In genomic region chr14:86935241-86935640, GRCh38 we compare ENCODE assay signal across 28 cellular contexts.
DNase-seq lines count a peak whose midpoint lies in the region; ATAC-seq and TF ChIP-seq lines count a peak whose summit lies in the region.
"Had no signal": no experiment of that assay in that cellular context is flagged by ENCODE, and none has a peak within 500 bp of the region (broad histone marks: within the 10 kb centered on the region; RNA-seq: fewer than 3 reads in every experiment).

No MANE protein-coding gene starts in this region.

- H3K4me1 ChIP-seq in Karpas-422 (ENCODE audit: low read length) (peaks cover 5% of the 10 kb centered on the region; the same call in 1 of the 2 replicates), mammary epithelial cell (ENCODE audit: insufficient read depth, low read length) (peaks cover 35% of the 10 kb centered on the region)
- no peaks in the 10 kb centered on the region for H3K4me1 ChIP-seq in effector memory CD4-positive, alpha-beta T cell (ENCODE audit: control insufficient read depth, insufficient read depth, low read length, poor library complexity, severe bottlenecking)
- H3K4me1 ChIP-seq: heart right ventricle, left lung, right atrium auricular region, spleen, suprapubic skin had no signal

- intact Hi-C loops in mammary epithelial cell (cut with micrococcal nuclease), result no loop called here

- H3K4me2 ChIP-seq in Karpas-422 (ENCODE audit: low read depth, low read length, poor library complexity, severe bottlenecking), result peak overlapping the region; percentile 7
- H3K4me2 ChIP-seq in mammary epithelial cell (ENCODE audit: insufficient read depth, low read depth, low read length), result peak overlapping the region; percentile 82

- no peaks in the 10 kb centered on the region for H3K36me3 ChIP-seq in Karpas-422 (ENCODE audit: insufficient read depth, low read length)
- H3K36me3 ChIP-seq in mammary epithelial cell (ENCODE audit: insufficient read depth, low read length), result no peaks in the 10 kb centered on the region
- no peaks in the 10 kb centered on the region for H3K36me3 ChIP-seq in effector memory CD4-positive, alpha-beta T cell (ENCODE audit: control insufficient read depth, insufficient read depth, low read length)
- H3K36me3 ChIP-seq: heart right ventricle, left lung, right atrium auricular region, spleen, suprapubic skin had no signal

- H3K27ac Mint-ChIP-seq in mesothelial cell of epicardium, result peak overlapping the region; percentile 64
- H3K27ac Mint-ChIP-seq in endothelial cell (ENCODE audit: unreplicated experiment), result no peak overlapping the region
- H3K27ac Mint-ChIP-seq: activated B cell treated with CpG ODN at 0.5 μM for 24 hours; naive thymus-derived CD8-positive, alpha-beta T cell; stimulated activated memory B cell treated with anti-CD40 and anti-IgM and Interleukin-4, amounts not matched to agents 10 μg/mL and 1 μg/mL and 100 μg/mL, for 72 hours had no signal

- dilution Hi-C loops in mammary epithelial cell (cut with HindIII; ENCODE audit: low sequenced_read_pairs), result no loop called here

- CTCF ChIA-PET in mammary epithelial cell (lab: Charles Lee; ENCODE audit: low non-redundant PET), result no interaction called here

- H3K9me2 ChIP-seq in Karpas-422 (replicated peaks; ENCODE audit: insufficient read depth, low read length), result 0 out of 2 replicates have a peak, but pooled peaks cover 4% of the 10 kb centered on the region

- H3K4me1 Mint-ChIP-seq in mesothelial cell of epicardium (peaks cover 9% of the 10 kb centered on the region), endothelial cell (ENCODE audit: unreplicated experiment) (no peaks in the 10 kb centered on the region)
- H3K4me1 Mint-ChIP-seq: activated B cell treated with CpG ODN at 0.5 μM for 24 hours; naive thymus-derived CD8-positive, alpha-beta T cell; stimulated activated memory B cell treated with anti-CD40 and anti-IgM and Interleukin-4, amounts not matched to agents 10 μg/mL and 1 μg/mL and 100 μg/mL, for 72 hours had no signal

- in situ Hi-C loops in mammary epithelial cell (cut with MboI; ENCODE audit: low sequenced_read_pairs in 2 of 2) (no loop called here), ACHN (cut with HindIII; ENCODE audit: low pct_ligation_motif_present, low pct_unique_long_range_greater_than_20kb, low sequenced_read_pairs) (no loop called here)

- peak; percentile 7 for DNase-seq in AG08396 (ENCODE audit: low spot score)
- DNase-seq in Karpas-422, result no peak
- peak; percentile 85 for DNase-seq in mammary epithelial cell
- no peak for DNase-seq in mesothelial cell of epicardium (ENCODE audit: low spot score in 2 of 2, unreplicated experiment in 2 of 2)
- DNase-seq in effector memory CD4-positive, alpha-beta T cell, result no peak
- DNase-seq in stimulated activated naive CD8-positive, alpha-beta T cell treated with anti-CD3 and anti-CD28 coated beads, Interleukin-15, Interleukin-2, amounts not matched to agents 100 U/mL and 50 U/mL, for 24 hours, result no peak
- DNase-seq in endothelial cell (ENCODE audit: low spot score), result no peak
- no peak for DNase-seq in ACHN
- DNase-seq: activated B cell treated with CpG ODN at 0.5 μM for 24 hours; activated CD4-positive, alpha-beta T cell treated with anti-CD3 and anti-CD28 coated beads, Interleukin-2, amount 50 U/mL, for 48 hours; activated CD8-positive, alpha-beta memory T cell treated with anti-CD3 and anti-CD28 coated beads, Interleukin-2, amount 50 U/mL, for 4 hours; activated naive CD4-positive, alpha-beta T cell treated with anti-CD3 and anti-CD28 coated beads, Interleukin-2, amount 50 U/mL, for 16 hours; amygdala; central memory CD4-positive, alpha-beta T cell; dermis blood vessel endothelial cell; DMS 273 treated with DMSO at 0.1 percent for 48 hours; heart right ventricle; left lung; naive thymus-derived CD8-positive, alpha-beta T cell; NCI-H187; NCI-H526; spleen; stimulated activated CD4-positive, alpha-beta T cell treated with anti-CD3 and anti-CD28 coated beads, Interleukin-4, amount 100 ng/mL, for 1 hour; T-helper 9 cell had no signal

- H3K79me2 ChIP-seq in Karpas-422 (ENCODE audit: low read length), result no peaks in the 10 kb centered on the region
- no peaks in the 10 kb centered on the region for H3K79me2 ChIP-seq in mammary epithelial cell (ENCODE audit: insufficient read depth, low read length)

- no peaks in the 10 kb centered on the region for H3K9me3 Mint-ChIP-seq in mesothelial cell of epicardium
- no peaks in the 10 kb centered on the region for H3K9me3 Mint-ChIP-seq in endothelial cell (ENCODE audit: unreplicated experiment)

- H3K36me3 Mint-ChIP-seq in mesothelial cell of epicardium (no peaks in the 10 kb centered on the region), endothelial cell (ENCODE audit: low read depth, unreplicated experiment) (no peaks in the 10 kb centered on the region)
- H3K36me3 Mint-ChIP-seq: naive thymus-derived CD8-positive, alpha-beta T cell; stimulated activated memory B cell treated with anti-CD40 and anti-IgM and Interleukin-4, amounts not matched to agents 10 μg/mL and 1 μg/mL and 100 μg/mL, for 72 hours had no signal

- H3K9ac ChIP-seq in Karpas-422 (ENCODE audit: low read length), result no peak overlapping the region
- no peak overlapping the region for H3K9ac ChIP-seq in mammary epithelial cell (ENCODE audit: insufficient read depth, low read length)

- H3K4me3 ChIP-seq in Karpas-422 (ENCODE audit: low read length) (no peak overlapping the region), mammary epithelial cell (replicated peaks in 1 of 3; ENCODE audit: insufficient read depth in 1 of 3, low read depth in 2 of 3, low read length in 3 of 3) (no peak overlapping the region)
- H3K4me3 ChIP-seq in effector memory CD4-positive, alpha-beta T cell (ENCODE audit: insufficient read depth, low read depth, low read length, poor library complexity, severe bottlenecking), result no peak overlapping the region
- H3K4me3 ChIP-seq: heart right ventricle, left lung, right atrium auricular region, spleen, suprapubic skin had no signal

- TF ChIP-seq CTCF in mammary epithelial cell (conservative IDR thresholded peaks at IDR 0.05 in 1 of 2, IDR thresholded peaks at IDR 0.05 in 1 of 2; ENCODE audit: extremely low read depth in 1 of 2, insufficient read depth in 1 of 2, low read depth in 1 of 2, low read length in 2 of 2), result no peak
- TF ChIP-seq CTCF in mesothelial cell of epicardium (IDR thresholded peaks at IDR 0.05; ENCODE audit: unreplicated experiment), result no peak
- no peak for TF ChIP-seq CTCF in endothelial cell (IDR thresholded peaks at IDR 0.05; ENCODE audit: unreplicated experiment)

- no peaks in the 10 kb centered on the region for H3K9me3 ChIP-seq in Karpas-422 (ENCODE audit: low read length)
- no peaks in the 10 kb centered on the region for H3K9me3 ChIP-seq in mammary epithelial cell (replicated peaks; ENCODE audit: insufficient read depth, low read length)
- H3K9me3 ChIP-seq in effector memory CD4-positive, alpha-beta T cell (ENCODE audit: control insufficient read depth, low read length), result no peaks in the 10 kb centered on the region
- H3K9me3 ChIP-seq: heart right ventricle, left lung, right atrium auricular region, spleen, suprapubic skin had no signal

- H3K27me3 ChIP-seq in Karpas-422 (ENCODE audit: low read length), result no peaks in the 10 kb centered on the region
- H3K27me3 ChIP-seq in mammary epithelial cell (ENCODE audit: insufficient read depth, low read length), result no peaks in the 10 kb centered on the region
- H3K27me3 ChIP-seq in effector memory CD4-positive, alpha-beta T cell (replicated peaks; ENCODE audit: control insufficient read depth, insufficient read depth, low read length, poor library complexity, severe bottlenecking), result no peaks in the 10 kb centered on the region
- H3K27me3 ChIP-seq: heart right ventricle, left lung, right atrium auricular region, spleen, suprapubic skin had no signal

- H3K27ac ChIP-seq in Karpas-422 (ENCODE audit: low read length) (no peak overlapping the region), mammary epithelial cell (ENCODE audit: insufficient read depth, low read depth, low read length) (peak overlapping the region; percentile 39)
- no peak overlapping the region for H3K27ac ChIP-seq in effector memory CD4-positive, alpha-beta T cell (ENCODE audit: insufficient read depth, low read length, poor library complexity, severe bottlenecking)
- H3K27ac ChIP-seq: epithelial cell of prostate, heart right ventricle, left lung, right atrium auricular region, spleen, suprapubic skin had no signal

- WGBS in mammary epithelial cell (ENCODE audit: low coverage, missing lambda C conversion rate), result 3% methylated on average over 4 of the region's 4 CpGs

- H2AFZ ChIP-seq in Karpas-422 (ENCODE audit: low read length), result peak overlapping the region; percentile 51; the same call in 1 of the 2 replicates
- H2AFZ ChIP-seq in mammary epithelial cell (ENCODE audit: low read depth, low read length), result peak overlapping the region; percentile 43

- H3K27me3 Mint-ChIP-seq in mesothelial cell of epicardium (ENCODE audit: low read depth) (no peaks in the 10 kb centered on the region), endothelial cell (ENCODE audit: unreplicated experiment) (no peaks in the 10 kb centered on the region)
- H3K27me3 Mint-ChIP-seq: activated B cell treated with CpG ODN at 0.5 μM for 24 hours; stimulated activated memory B cell treated with anti-CD40 and anti-IgM and Interleukin-4, amounts not matched to agents 10 μg/mL and 1 μg/mL and 100 μg/mL, for 72 hours had no signal

- H4K20me1 ChIP-seq in Karpas-422 (ENCODE audit: insufficient read depth, low read depth, low read length), result no peaks in the 10 kb centered on the region
- H4K20me1 ChIP-seq in mammary epithelial cell (ENCODE audit: insufficient read depth, low read length), result no peaks in the 10 kb centered on the region

- no peak for ATAC-seq in stimulated activated naive CD8-positive, alpha-beta T cell treated with anti-CD3 and anti-CD28 coated beads, Interleukin-15, Interleukin-2, amounts not matched to agents 100 U/mL and 50 U/mL, for 24 hours
- ATAC-seq: heart right ventricle; left lung; naive thymus-derived CD8-positive, alpha-beta T cell; stimulated activated memory B cell treated with anti-CD40 and anti-IgM and Interleukin-4, amounts not matched to agents 10 μg/mL and 1 μg/mL and 100 μg/mL, for 72 hours had no signal

- H3K4me3 Mint-ChIP-seq in mesothelial cell of epicardium (no peak overlapping the region), endothelial cell (ENCODE audit: unreplicated experiment) (no peak overlapping the region)
- H3K4me3 Mint-ChIP-seq: activated B cell treated with CpG ODN at 0.5 μM for 24 hours; naive thymus-derived CD8-positive, alpha-beta T cell; stimulated activated memory B cell treated with anti-CD40 and anti-IgM and Interleukin-4, amounts not matched to agents 10 μg/mL and 1 μg/mL and 100 μg/mL, for 72 hours had no signal

- no TSS peak for BruUV-seq in mammary epithelial cell (replicated peaks; lab: Mats Ljungman, UMichigan)

Comparison
In these comparisons a context has a peak if more than half of its experiments do, and no peak if none do; other contexts are left out.
1. DNase-seq: peak in AG08396 (single experiment) and mammary epithelial cell (single experiment); none in Karpas-422 (single experiment), mesothelial cell of epicardium (0 of 2), effector memory CD4-positive, alpha-beta T cell (0 of 3), stimulated activated naive CD8-positive, alpha-beta T cell treated with anti-CD3 and anti-CD28 coated beads, Interleukin-15, Interleukin-2, amounts not matched to agents 100 U/mL and 50 U/mL, for 24 hours (single experiment), endothelial cell (single experiment) and ACHN (single experiment).